Comparison of ENCODE assay signal across 21 cellular contexts in the genomic region with DNA sequence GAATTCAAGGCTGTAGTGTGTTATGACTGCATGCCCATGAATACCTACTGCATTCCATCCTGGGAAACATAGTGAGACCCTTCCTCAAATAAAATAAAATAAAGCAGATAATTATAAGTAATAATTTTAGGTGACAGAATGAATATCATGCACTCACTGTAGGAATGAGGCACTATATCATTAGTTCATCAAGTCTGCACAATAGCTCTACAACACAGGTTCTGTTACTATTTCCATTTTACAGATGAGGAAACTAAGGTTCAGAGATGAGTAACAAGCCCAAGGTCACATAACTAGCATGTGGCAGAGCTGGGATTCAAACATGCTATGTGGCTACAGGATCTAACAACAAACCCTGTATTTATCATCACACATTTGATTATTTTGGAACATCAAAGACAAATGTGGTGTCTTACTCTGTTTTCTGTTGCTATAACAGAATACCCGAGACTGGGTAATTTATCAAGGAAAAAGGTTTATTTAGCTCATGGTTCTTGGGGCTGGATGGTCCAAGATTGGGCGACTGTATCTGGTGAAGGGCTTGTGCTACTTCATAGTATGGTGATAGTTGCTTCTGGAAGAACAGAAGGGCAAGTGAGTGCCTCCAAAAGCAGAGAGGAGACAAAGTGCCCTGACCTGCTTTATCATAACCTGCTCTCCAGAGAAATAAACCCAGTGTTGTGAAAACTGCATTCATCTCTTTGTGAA. TPM values are rescaled to one million over a fixed set of nuclear protein-coding genes. Genes with fewer than 3 reads are reported as not detected.
DNase-seq lines count a peak whose midpoint lies in the region; ATAC-seq, FAIRE-seq and TF ChIP-seq lines count a peak whose summit lies in the region.
"Had no signal": no experiment of that assay in that cellular context is flagged by ENCODE, and none has a peak within 500 bp of the region (broad histone marks: within the 10 kb centered on the region; RNA-seq: fewer than 3 reads in every experiment).

No MANE protein-coding gene starts in this region.

- H4K20me1 ChIP-seq in HepG2 (ENCODE audit: insufficient read depth, low read length): no peaks in the 10 kb centered on the region
- no peaks in the 10 kb centered on the region for H4K20me1 ChIP-seq in neural progenitor cell (ENCODE audit: low read depth)
- H4K20me1 ChIP-seq in mammary epithelial cell (ENCODE audit: insufficient read depth, low read length): no peaks in the 10 kb centered on the region
- H4K20me1 ChIP-seq: BLaER1 treated with 17β-estradiol and CSF1 and Interleukin-3, amounts not matched to agents 10 nM and 100 nM had no signal

- dilution Hi-C loops in mammary epithelial cell (cut with HindIII; ENCODE audit: low sequenced_read_pairs): no loop called here

- 66% methylated on average over 2 of the region's 2 CpGs for WGBS in HepG2 (ENCODE audit: low lambda C conversion rate)
- WGBS in right lobe of liver (ENCODE audit: insufficient coverage, low coverage, low lambda C conversion rate, missing lambda C conversion rate): 92% methylated on average over 2 of the region's 2 CpGs
- 97% methylated on average over 2 of the region's 2 CpGs for WGBS in mammary epithelial cell (ENCODE audit: low coverage, missing lambda C conversion rate)

- intact Hi-C loops in HepG2 (cut with micrococcal nuclease; ENCODE audit: unreplicated experiment): no loop called here
- intact Hi-C loops in right lobe of liver (cut with DNase I): no loop called here
- intact Hi-C loops in mammary epithelial cell (cut with micrococcal nuclease): no loop called here

- H3K4me2 ChIP-seq in HepG2 (ENCODE audit: low read depth, low read length) (no peak overlapping the region), neural progenitor cell (no peak overlapping the region), mammary epithelial cell (ENCODE audit: insufficient read depth, low read depth, low read length) (no peak overlapping the region)
- H3K4me2 ChIP-seq: A549; BLaER1 treated with 17β-estradiol and CSF1 and Interleukin-3, amounts not matched to agents 10 nM and 100 nM had no signal

- H3K27ac Mint-ChIP-seq in neural progenitor cell: peak overlapping the region; percentile 11
- H3K27ac Mint-ChIP-seq: B cell; CD4-positive, alpha-beta T cell; CD8-positive, alpha-beta T cell had no signal

- FAIRE-seq in HepG2 (lab: Jason Lieb, UNC): no peak
- FAIRE-seq: A549, D721Med, G401.6, GM12891 had no signal

- TF ChIP-seq POLR2A in HepG2 (IDR thresholded peaks at IDR 0.05; ENCODE audit: insufficient read depth in 1 of 2, low read depth in 2 of 2, low read length in 2 of 2) (no peak), right lobe of liver (IDR thresholded peaks at IDR 0.05) (no peak)

- TF ChIP-seq EP300 in HepG2 (IDR thresholded peaks at IDR 0.05; ENCODE audit: low read depth in 2 of 2, low read length in 2 of 2) (no peak), HepG2 (CRISPR knock-in tag; IDR thresholded peaks at IDR 0.05; ENCODE audit: borderline replicate concordance) (no peak)

- no peak overlapping the region for H3K9ac ChIP-seq in HepG2 (ENCODE audit: insufficient read depth, low read depth, low read length)
- no peak overlapping the region for H3K9ac ChIP-seq in neural progenitor cell
- no peak overlapping the region for H3K9ac ChIP-seq in mammary epithelial cell (ENCODE audit: insufficient read depth, low read length)
- H3K9ac ChIP-seq: BLaER1 treated with 17β-estradiol and CSF1 and Interleukin-3, amounts not matched to agents 10 nM and 100 nM had no signal

- in situ Hi-C loops in HepG2 (cut with HindIII; ENCODE audit: extremely low pct_ligation_motif_present, low pct_unique_long_range_greater_than_20kb) (no loop called here), mammary epithelial cell (cut with MboI; ENCODE audit: low sequenced_read_pairs in 2 of 2) (no loop called here)

- POLR2A ChIA-PET in HepG2 (lab: Yijun Ruan, JAX): no interaction called here

- H2AFZ ChIP-seq in HepG2 (ENCODE audit: low read length) (no peak overlapping the region), neural progenitor cell (replicated peaks) (no peak overlapping the region), mammary epithelial cell (ENCODE audit: low read depth, low read length) (no peak overlapping the region)

- H3K27me3 ChIP-seq in HepG2 (ENCODE audit: control insufficient read depth in 1 of 2, insufficient read depth in 2 of 2, low read length in 2 of 2) (no peaks in the 10 kb centered on the region; a peak in 1 of 5 replicates), right lobe of liver (no peaks in the 10 kb centered on the region), neural progenitor cell (no peaks in the 10 kb centered on the region), mammary epithelial cell (ENCODE audit: insufficient read depth, low read length) (no peaks in the 10 kb centered on the region)
- H3K27me3 ChIP-seq: BLaER1 treated with 17β-estradiol and CSF1 and Interleukin-3, amounts not matched to agents 10 nM and 100 nM had no signal

- BruUV-seq in HepG2 (replicated peaks; lab: Mats Ljungman, UMichigan): no TSS peak
- no TSS peak for BruUV-seq in mammary epithelial cell (replicated peaks; lab: Mats Ljungman, UMichigan)

- CTCF ChIA-PET in HepG2 (lab: Yijun Ruan, JAX; ENCODE audit: low intra/inter-chr PET ratio, low total read pairs): no interaction called here
- CTCF ChIA-PET in mammary epithelial cell (lab: Charles Lee; ENCODE audit: low non-redundant PET): no interaction called here

- H3K4me1 Mint-ChIP-seq in neural progenitor cell: no peaks in the 10 kb centered on the region

- H3K9me3 Mint-ChIP-seq in neural progenitor cell: no peaks in the 10 kb centered on the region
- H3K9me3 Mint-ChIP-seq: CD4-positive, alpha-beta T cell; CD8-positive, alpha-beta T cell had no signal

- ATAC-seq in HepG2 (no peak), right lobe of liver (no peak)
- ATAC-seq: A549; CD8-positive, alpha-beta T cell had no signal

- TF ChIP-seq RAD21 in HepG2 (CRISPR knock-in tag; IDR thresholded peaks at IDR 0.05): no peak

- H3K4me3 Mint-ChIP-seq in neural progenitor cell: no peak overlapping the region
- H3K4me3 Mint-ChIP-seq: B cell; CD4-positive, alpha-beta T cell; CD8-positive, alpha-beta T cell had no signal

- DNase-seq in HepG2 (ENCODE audit: low spot score) (no peak), right lobe of liver (no peak), neural progenitor cell (ENCODE audit: low spot score) (no peak), mammary epithelial cell (no peak)
- DNase-seq: AML-193; Caco-2; Calu3; CD4-positive, alpha-beta T cell; CD8-positive, alpha-beta T cell; DMS79 treated with DMSO at 0.1 percent for 48 hours; GF-D8 had no signal

- no peaks in the 10 kb centered on the region for H3K36me3 ChIP-seq in HepG2 (replicated peaks in 1 of 2; ENCODE audit: control insufficient read depth in 1 of 2, insufficient read depth in 2 of 2, low read length in 2 of 2)
- H3K36me3 ChIP-seq in right lobe of liver: peaks cover 0 to 17% (median 0%) of the 10 kb centered on the region in 4 donors
- no peaks in the 10 kb centered on the region for H3K36me3 ChIP-seq in neural progenitor cell
- no peaks in the 10 kb centered on the region for H3K36me3 ChIP-seq in mammary epithelial cell (ENCODE audit: insufficient read depth, low read length)

- H3K9me3 ChIP-seq in HepG2 (ENCODE audit: low read length) (no peaks in the 10 kb centered on the region), right lobe of liver (no peaks in the 10 kb centered on the region), neural progenitor cell (ENCODE audit: low read depth) (no peaks in the 10 kb centered on the region), mammary epithelial cell (replicated peaks; ENCODE audit: insufficient read depth, low read length) (no peaks in the 10 kb centered on the region)
- H3K9me3 ChIP-seq: A549; BLaER1 treated with 17β-estradiol and CSF1 and Interleukin-3, amounts not matched to agents 10 nM and 100 nM; Caco-2 had no signal

- H3F3A ChIP-seq in neural progenitor cell (ENCODE audit: low read depth): peaks cover 12% of the 10 kb centered on the region

- peaks cover 5% of the 10 kb centered on the region for H3K36me3 Mint-ChIP-seq in neural progenitor cell

- no peak for TF ChIP-seq CTCF in HepG2 (CRISPR knock-in tag; IDR thresholded peaks at IDR 0.05)
- no peak for TF ChIP-seq CTCF in right lobe of liver (IDR thresholded peaks at IDR 0.05)
- TF ChIP-seq CTCF in neural progenitor cell (IDR thresholded peaks at IDR 0.05): no peak
- TF ChIP-seq CTCF in mammary epithelial cell (conservative IDR thresholded peaks at IDR 0.05 in 1 of 2, IDR thresholded peaks at IDR 0.05 in 1 of 2; ENCODE audit: extremely low read depth in 1 of 2, insufficient read depth in 1 of 2, low read depth in 1 of 2, low read length in 2 of 2): no peak

- peaks cover 2% of the 10 kb centered on the region for H3K27me3 Mint-ChIP-seq in neural progenitor cell (ENCODE audit: insufficient read depth, low read depth)
- H3K27me3 Mint-ChIP-seq: B cell; CD4-positive, alpha-beta T cell had no signal

- H3K79me2 ChIP-seq in HepG2 (ENCODE audit: insufficient read depth, low read length) (peaks cover 2% of the 10 kb centered on the region), neural progenitor cell (ENCODE audit: low read depth) (no peaks in the 10 kb centered on the region), mammary epithelial cell (ENCODE audit: insufficient read depth, low read length) (peaks cover under 1% of the 10 kb centered on the region)

- H3K4me1 ChIP-seq in HepG2 (ENCODE audit: insufficient read depth, low read length) (no peaks in the 10 kb centered on the region), right lobe of liver (peaks cover 0 to 8% (median 0%) of the 10 kb centered on the region in 4 donors), neural progenitor cell (no peaks in the 10 kb centered on the region), mammary epithelial cell (ENCODE audit: insufficient read depth, low read length) (peaks cover 5% of the 10 kb centered on the region)
- H3K4me1 ChIP-seq: Caco-2 had no signal

- H3K4me3 ChIP-seq in HepG2 (replicated peaks in 1 of 3; ENCODE audit: insufficient read depth in 1 of 3, low read depth in 2 of 3, low read length in 3 of 3) (no peak overlapping the region), right lobe of liver (no peak overlapping the region), neural progenitor cell (no peak overlapping the region), mammary epithelial cell (replicated peaks in 1 of 3; ENCODE audit: insufficient read depth in 1 of 3, low read depth in 2 of 3, low read length in 3 of 3) (no peak overlapping the region)
- H3K4me3 ChIP-seq: A549; BLaER1 treated with 17β-estradiol and CSF1 and Interleukin-3, amounts not matched to agents 10 nM and 100 nM had no signal

- H3K27ac ChIP-seq in HepG2 (ENCODE audit: extremely low read length, insufficient read depth, low read length) (no peak overlapping the region), right lobe of liver (no peak overlapping the region), neural progenitor cell (no peak overlapping the region), mammary epithelial cell (ENCODE audit: insufficient read depth, low read depth, low read length) (no peak overlapping the region)
- H3K27ac ChIP-seq: 22Rv1; A549; BLaER1 treated with 17β-estradiol and CSF1 and Interleukin-3, amounts not matched to agents 10 nM and 100 nM; C4-2B had no signal

RNA-seq across cellular contexts. Expression of gene ZNF691, which starts 4.8 kb away (rescaled TPM):
- total RNA-seq in HepG2 (2016; rRNA removed; fragmentation: Illumina TruSeq; extraction: Trizol) (7.8 and 8.2 TPM in 2 replicates), right lobe of liver (1 to 10 TPM; 5.0 to 9.5 (median 7.2) TPM), neural progenitor cell (ENCODE audit: low replicate concordance) (17.6 and 20.8 TPM in 2 replicates), mammary epithelial cell (1 to 10 TPM; 7.8 to 8.7 TPM)
- 4.9 and 5.6 TPM in 2 replicates for total RNA-seq in HepG2 (2016; cell fraction: cytosol; rRNA removed; fragmentation: Illumina TruSeq; extraction: Trizol; ENCODE audit: low read depth)
- 7.7 and 8.3 TPM in 2 replicates for total RNA-seq in HepG2 (2016; cell fraction: insoluble cytoplasmic fraction; rRNA removed; fragmentation: Illumina TruSeq; extraction: Trizol)
- 8.0 and 8.4 TPM in 2 replicates for total RNA-seq in HepG2 (2016; cell fraction: membrane; rRNA removed; fragmentation: Illumina TruSeq; extraction: Trizol)
- total RNA-seq in HepG2 (2016; cell fraction: nucleus; rRNA removed; fragmentation: Illumina TruSeq; extraction: Trizol): 5.0 and 5.6 TPM in 2 replicates
- polyA plus RNA-seq in HepG2 (2011; rRNA removed) (6.0 and 7.6 TPM in 2 replicates), mammary epithelial cell (7.7 TPM)
- 4.3 TPM in 2 replicates for polyA plus RNA-seq in HepG2 (2011; cell fraction: cytosol; rRNA removed)
- polyA plus RNA-seq in HepG2 (2011; cell fraction: nucleus; rRNA removed): 15.5 and 19.3 TPM in 2 replicates
- polyA plus RNA-seq in HepG2 (2012): 7.2 and 8.1 TPM in 2 replicates
- 2.2 and 2.3 TPM in 2 replicates for polyA plus RNA-seq in HepG2 (2016; cell fraction: cytosol; fragmentation: Illumina TruSeq; extraction: Trizol; ENCODE audit: low read depth)
- polyA plus RNA-seq in HepG2 (2016; cell fraction: insoluble cytoplasmic fraction; fragmentation: Illumina TruSeq; extraction: Trizol; ENCODE audit: low read depth): 7.5 and 8.9 TPM in 2 replicates
- 3.7 and 4.1 TPM in 2 replicates for polyA plus RNA-seq in HepG2 (2016; cell fraction: membrane; fragmentation: Illumina TruSeq; extraction: Trizol; ENCODE audit: low read depth)
- 14.1 and 16.5 TPM in 2 replicates for polyA plus RNA-seq in HepG2 (2016; cell fraction: nucleus; fragmentation: Illumina TruSeq; extraction: Trizol; ENCODE audit: insufficient read depth, low read depth)
- 3.2 and 8.9 TPM in 2 replicates for polyA minus RNA-seq in HepG2 (2011; rRNA and poly(A)+ RNA removed; ENCODE audit: low replicate concordance)
- polyA minus RNA-seq in HepG2 (2011; cell fraction: cytosol; rRNA and poly(A)+ RNA removed): 2.8 and 3.0 TPM in 2 replicates
- 5.7 and 5.8 TPM in 2 replicates for polyA minus RNA-seq in HepG2 (2011; cell fraction: nucleus; rRNA and poly(A)+ RNA removed)
- 7.4 TPM for polyA minus RNA-seq in mammary epithelial cell

RNA-seq across cellular contexts. Expression of gene SVBP, which starts 24.4 kb away (rescaled TPM):
- total RNA-seq in HepG2 (2016; rRNA removed; fragmentation: Illumina TruSeq; extraction: Trizol) (45.2 and 48.2 TPM in 2 replicates), right lobe of liver (10 to 100 TPM in 3 of 6 experiments, 1 to 10 TPM in 3; 6.0 to 12.8 (median 10.6) TPM), neural progenitor cell (ENCODE audit: low replicate concordance) (55.5 and 103 TPM in 2 replicates), mammary epithelial cell (10 to 100 TPM in 1 of 2 donors, 1 to 10 TPM in 1; 7.0 to 15.2 TPM)
- total RNA-seq in HepG2 (2016; cell fraction: cytosol; rRNA removed; fragmentation: Illumina TruSeq; extraction: Trizol; ENCODE audit: low read depth): 182 and 196 TPM in 2 replicates
- 45.7 and 49.4 TPM in 2 replicates for total RNA-seq in HepG2 (2016; cell fraction: insoluble cytoplasmic fraction; rRNA removed; fragmentation: Illumina TruSeq; extraction: Trizol)
- 127 and 132 TPM in 2 replicates for total RNA-seq in HepG2 (2016; cell fraction: membrane; rRNA removed; fragmentation: Illumina TruSeq; extraction: Trizol)
- 14.9 and 18.9 TPM in 2 replicates for total RNA-seq in HepG2 (2016; cell fraction: nucleus; rRNA removed; fragmentation: Illumina TruSeq; extraction: Trizol)
- polyA plus RNA-seq in HepG2 (2011; rRNA removed) (22.5 and 28.8 TPM in 2 replicates), mammary epithelial cell (9.1 TPM)
- 13.4 and 24.1 TPM in 2 replicates for polyA plus RNA-seq in HepG2 (2011; cell fraction: cytosol; rRNA removed)
- 5.7 and 6.2 TPM in 2 replicates for polyA plus RNA-seq in HepG2 (2011; cell fraction: nucleus; rRNA removed)
- polyA plus RNA-seq in HepG2 (2012): 34.3 and 43.7 TPM in 2 replicates
- polyA plus RNA-seq in HepG2 (2016; cell fraction: cytosol; fragmentation: Illumina TruSeq; extraction: Trizol; ENCODE audit: low read depth): 234 and 253 TPM in 2 replicates
- polyA plus RNA-seq in HepG2 (2016; cell fraction: insoluble cytoplasmic fraction; fragmentation: Illumina TruSeq; extraction: Trizol; ENCODE audit: low read depth): 43.8 and 48.4 TPM in 2 replicates
- 121 and 145 TPM in 2 replicates for polyA plus RNA-seq in HepG2 (2016; cell fraction: membrane; fragmentation: Illumina TruSeq; extraction: Trizol; ENCODE audit: low read depth)
- polyA plus RNA-seq in HepG2 (2016; cell fraction: nucleus; fragmentation: Illumina TruSeq; extraction: Trizol; ENCODE audit: insufficient read depth, low read depth): 27.4 and 30.9 TPM in 2 replicates
- 1.9 and 2.1 TPM in 2 replicates for polyA minus RNA-seq in HepG2 (2011; rRNA and poly(A)+ RNA removed; ENCODE audit: low replicate concordance)
- polyA minus RNA-seq in HepG2 (2011; cell fraction: cytosol; rRNA and poly(A)+ RNA removed): 3.4 and 7.3 TPM in 2 replicates
- polyA minus RNA-seq in HepG2 (2011; cell fraction: nucleus; rRNA and poly(A)+ RNA removed): 10.8 and 11.4 TPM in 2 replicates
- 1.1 TPM for polyA minus RNA-seq in mammary epithelial cell

RNA-seq across cellular contexts. Expression of gene ERMAP, which starts 24.7 kb away (rescaled TPM):
- total RNA-seq in HepG2 (2016; rRNA removed; fragmentation: Illumina TruSeq; extraction: Trizol): 2.6 and 4.4 TPM in 2 replicates
- total RNA-seq in HepG2 (2016; cell fraction: cytosol; rRNA removed; fragmentation: Illumina TruSeq; extraction: Trizol; ENCODE audit: low read depth): 2.1 and 2.2 TPM in 2 replicates
- total RNA-seq in HepG2 (2016; cell fraction: insoluble cytoplasmic fraction; rRNA removed; fragmentation: Illumina TruSeq; extraction: Trizol): 2.2 and 4.0 TPM in 2 replicates
- total RNA-seq in HepG2 (2016; cell fraction: membrane; rRNA removed; fragmentation: Illumina TruSeq; extraction: Trizol): 2.5 and 3.6 TPM in 2 replicates
- 3.9 and 4.6 TPM in 2 replicates for total RNA-seq in HepG2 (2016; cell fraction: nucleus; rRNA removed; fragmentation: Illumina TruSeq; extraction: Trizol)
- 2.2 and 2.4 TPM in 2 replicates for polyA plus RNA-seq in HepG2 (2011; rRNA removed)
- polyA plus RNA-seq in HepG2 (2011; cell fraction: cytosol; rRNA removed): 1.8 and 1.9 TPM in 2 replicates
- polyA plus RNA-seq in HepG2 (2011; cell fraction: nucleus; rRNA removed): 3.2 and 4.1 TPM in 2 replicates
- polyA plus RNA-seq in HepG2 (2012): 1.9 and 2.7 TPM in 2 replicates
- 1.0 and 1.5 TPM in 2 replicates for polyA plus RNA-seq in HepG2 (2016; cell fraction: cytosol; fragmentation: Illumina TruSeq; extraction: Trizol; ENCODE audit: low read depth)
- polyA plus RNA-seq in HepG2 (2016; cell fraction: insoluble cytoplasmic fraction; fragmentation: Illumina TruSeq; extraction: Trizol; ENCODE audit: low read depth): 1.4 and 1.8 TPM in 2 replicates
- polyA plus RNA-seq in HepG2 (2016; cell fraction: membrane; fragmentation: Illumina TruSeq; extraction: Trizol; ENCODE audit: low read depth): 2.2 TPM in 2 replicates
- 5.5 and 6.9 TPM in 2 replicates for polyA plus RNA-seq in HepG2 (2016; cell fraction: nucleus; fragmentation: Illumina TruSeq; extraction: Trizol; ENCODE audit: insufficient read depth, low read depth)
- 2.7 and 3.5 TPM in 2 replicates for polyA minus RNA-seq in HepG2 (2011; rRNA and poly(A)+ RNA removed; ENCODE audit: low replicate concordance)
- polyA minus RNA-seq in HepG2 (2011; cell fraction: cytosol; rRNA and poly(A)+ RNA removed): 1.4 and 2.6 TPM in 2 replicates
- 8.1 and 9.9 TPM in 2 replicates for polyA minus RNA-seq in HepG2 (2011; cell fraction: nucleus; rRNA and poly(A)+ RNA removed)
- 10 to 100 TPM in 4 of 6 experiments, 1 to 10 TPM in 2; 6.6 to 16.2 (median 13.9) TPM for total RNA-seq in right lobe of liver
- total RNA-seq in neural progenitor cell (ENCODE audit: low replicate concordance): 2.2 and 5.5 TPM in 2 replicates
- total RNA-seq in mammary epithelial cell: 10 to 100 TPM; 11.2 to 15.3 TPM
- polyA plus RNA-seq in mammary epithelial cell: 5.5 TPM
- polyA minus RNA-seq in mammary epithelial cell: 6.4 TPM

RNA-seq across cellular contexts. Expression of gene TMEM269, which starts 56.8 kb away (rescaled TPM):
- total RNA-seq in HepG2 (2016; rRNA removed; fragmentation: Illumina TruSeq; extraction: Trizol): 0.15 and 0.24 TPM in 2 replicates
- total RNA-seq in HepG2 (2016; cell fraction: cytosol; rRNA removed; fragmentation: Illumina TruSeq; extraction: Trizol; ENCODE audit: low read depth): not detected in 2 replicates
- 0.11 TPM in 1 of 2 replicates, not detected in the other for total RNA-seq in HepG2 (2016; cell fraction: insoluble cytoplasmic fraction; rRNA removed; fragmentation: Illumina TruSeq; extraction: Trizol)
- 0.06 TPM in 1 of 2 replicates, not detected in the other for total RNA-seq in HepG2 (2016; cell fraction: membrane; rRNA removed; fragmentation: Illumina TruSeq; extraction: Trizol)
- 0.28 TPM in 1 of 2 replicates, not detected in the other for total RNA-seq in HepG2 (2016; cell fraction: nucleus; rRNA removed; fragmentation: Illumina TruSeq; extraction: Trizol)
- 0.14 and 0.21 TPM in 2 replicates for polyA plus RNA-seq in HepG2 (2011; rRNA removed)
- 0.04 and 0.05 TPM in 2 replicates for polyA plus RNA-seq in HepG2 (2011; cell fraction: cytosol; rRNA removed)
- polyA plus RNA-seq in HepG2 (2011; cell fraction: nucleus; rRNA removed): 0.24 and 0.28 TPM in 2 replicates
- polyA plus RNA-seq in HepG2 (2012): 0.32 and 0.42 TPM in 2 replicates
- 0.03 TPM in 1 of 2 replicates, not detected in the other for polyA plus RNA-seq in HepG2 (2016; cell fraction: cytosol; fragmentation: Illumina TruSeq; extraction: Trizol; ENCODE audit: low read depth)
- polyA plus RNA-seq in HepG2 (2016; cell fraction: insoluble cytoplasmic fraction; fragmentation: Illumina TruSeq; extraction: Trizol; ENCODE audit: low read depth): 0.09 and 0.15 TPM in 2 replicates
- polyA plus RNA-seq in HepG2 (2016; cell fraction: membrane; fragmentation: Illumina TruSeq; extraction: Trizol; ENCODE audit: low read depth): 0.07 TPM in 1 of 2 replicates, not detected in the other
- 0.53 and 0.57 TPM in 2 replicates for polyA plus RNA-seq in HepG2 (2016; cell fraction: nucleus; fragmentation: Illumina TruSeq; extraction: Trizol; ENCODE audit: insufficient read depth, low read depth)
- polyA minus RNA-seq in HepG2 (2011; rRNA and poly(A)+ RNA removed; ENCODE audit: low replicate concordance): 0.80 and 1.0 TPM in 2 replicates
- polyA minus RNA-seq in HepG2 (2011; cell fraction: cytosol; rRNA and poly(A)+ RNA removed): not detected in 2 replicates
- 0.37 and 0.39 TPM in 2 replicates for polyA minus RNA-seq in HepG2 (2011; cell fraction: nucleus; rRNA and poly(A)+ RNA removed)
- total RNA-seq in right lobe of liver: under 1 TPM in 1 of 6 experiments, not detected in 5; 0.07 TPM
- total RNA-seq in neural progenitor cell (ENCODE audit: low replicate concordance): 0.31 and 0.47 TPM in 2 replicates
- total RNA-seq in mammary epithelial cell: under 1 TPM in 1 of 2 donors, not detected in 1; 0.16 TPM
- polyA plus RNA-seq in mammary epithelial cell: 0.02 TPM
- not detected for polyA minus RNA-seq in mammary epithelial cell
- total RNA-seq: A172 had no signal
- polyA plus RNA-seq: BJ had no signal
